Comparison of ENCODE assay signal across 20 cellular contexts in genomic region chr11:129852125-129852740, GRCh38. TPM values are rescaled to one million over a fixed set of nuclear protein-coding genes. Genes with fewer than 3 reads are reported as not detected.
DNase-seq lines count a peak whose midpoint lies in the region; ATAC-seq and TF ChIP-seq lines count a peak whose summit lies in the region.
"Had no signal": no experiment of that assay in that cellular context is flagged by ENCODE, and none has a peak within 500 bp of the region (broad histone marks: within the 10 kb centered on the region; RNA-seq: fewer than 3 reads in every experiment).

No MANE protein-coding gene starts in this region.

- H3K27ac Mint-ChIP-seq in activated CD8-positive, alpha-beta T cell treated with anti-CD3 and anti-CD28 coated beads, Interleukin-2, amount 10 ng/mL, durations not matched to agents 7 days and 5 days, result peak overlapping the region; percentile 1
- H3K27ac Mint-ChIP-seq in activated CD8-positive, alpha-beta T cell treated with anti-CD3 and anti-CD28 coated beads for 36 hours, result no peak overlapping the region
- H3K27ac Mint-ChIP-seq in T-cell, result peak overlapping the region; percentile 99 to 100
- peak overlapping the region in 8 of 10 donors; percentile 91 to 99 (median 98) for H3K27ac Mint-ChIP-seq in naive thymus-derived CD8-positive, alpha-beta T cell
- no peak overlapping the region for H3K27ac Mint-ChIP-seq in activated CD4-positive, alpha-beta memory T cell treated with anti-CD3 and anti-CD28 coated beads, Interleukin-2, amount 10 ng/mL, durations not matched to agents 7 days and 5 days

- CTCF ChIA-PET in activated CD8-positive, alpha-beta T cell treated with anti-CD3 and anti-CD28 coated beads, Interleukin-2, amount 10 ng/mL, durations not matched to agents 7 days and 5 days (lab: Charles Lee), result interaction anchor here (0.6 to 0.7 kb wide), 2 partner anchors 29 to 37 kb away, joined by 3 read pairs; no protein-coding TSS in a partner anchor
- CTCF ChIA-PET in activated CD8-positive, alpha-beta T cell treated with anti-CD3 and anti-CD28 coated beads for 36 hours (lab: Charles Lee), result no interaction called here
- CTCF ChIA-PET in T-cell (lab: Charles Lee), result no interaction called here
- CTCF ChIA-PET in activated CD4-positive, alpha-beta memory T cell treated with anti-CD3 and anti-CD28 coated beads, Interleukin-2, amount 10 ng/mL, durations not matched to agents 7 days and 5 days (lab: Charles Lee), result interaction anchor here (1.6 kb wide), 1 partner anchor 42 kb away, joined by 3 read pairs; no protein-coding TSS in a partner anchor

- no peaks in the 10 kb centered on the region for H3K36me3 Mint-ChIP-seq in activated CD8-positive, alpha-beta T cell treated with anti-CD3 and anti-CD28 coated beads, Interleukin-2, amount 10 ng/mL, durations not matched to agents 7 days and 5 days (ENCODE audit: low read depth)
- no peaks in the 10 kb centered on the region for H3K36me3 Mint-ChIP-seq in activated CD8-positive, alpha-beta T cell treated with anti-CD3 and anti-CD28 coated beads for 36 hours (ENCODE audit: low read depth)
- H3K36me3 Mint-ChIP-seq in T-cell, result peaks cover 32% of the 10 kb centered on the region
- H3K36me3 Mint-ChIP-seq in naive thymus-derived CD8-positive, alpha-beta T cell, result no peaks in the 10 kb centered on the region
- H3K36me3 Mint-ChIP-seq in activated CD4-positive, alpha-beta memory T cell treated with anti-CD3 and anti-CD28 coated beads, Interleukin-2, amount 10 ng/mL, durations not matched to agents 7 days and 5 days (ENCODE audit: low read depth), result peaks cover 4% of the 10 kb centered on the region
- H3K36me3 Mint-ChIP-seq: activated naive CD4-positive, alpha-beta T cell treated with anti-CD3 and anti-CD28 coated beads, Interleukin-2, amount 50 U/mL, for 72 hours had no signal

- TF ChIP-seq CTCF in activated CD8-positive, alpha-beta T cell treated with anti-CD3 and anti-CD28 coated beads for 36 hours (IDR thresholded peaks at IDR 0.05), result no peak

- H3K27me3 Mint-ChIP-seq in activated CD8-positive, alpha-beta T cell treated with anti-CD3 and anti-CD28 coated beads, Interleukin-2, amount 10 ng/mL, durations not matched to agents 7 days and 5 days (ENCODE audit: low read depth), result peaks cover 2% of the 10 kb centered on the region
- no peaks in the 10 kb centered on the region for H3K27me3 Mint-ChIP-seq in activated CD8-positive, alpha-beta T cell treated with anti-CD3 and anti-CD28 coated beads for 36 hours
- no peaks in the 10 kb centered on the region for H3K27me3 Mint-ChIP-seq in T-cell
- no peaks in the 10 kb centered on the region for H3K27me3 Mint-ChIP-seq in naive thymus-derived CD8-positive, alpha-beta T cell
- no peaks in the 10 kb centered on the region for H3K27me3 Mint-ChIP-seq in activated CD4-positive, alpha-beta memory T cell treated with anti-CD3 and anti-CD28 coated beads, Interleukin-2, amount 10 ng/mL, durations not matched to agents 7 days and 5 days

- peaks cover 25% of the 10 kb centered on the region for H3K4me1 Mint-ChIP-seq in activated CD8-positive, alpha-beta T cell treated with anti-CD3 and anti-CD28 coated beads, Interleukin-2, amount 10 ng/mL, durations not matched to agents 7 days and 5 days (ENCODE audit: low read depth)
- H3K4me1 Mint-ChIP-seq in activated CD8-positive, alpha-beta T cell treated with anti-CD3 and anti-CD28 coated beads for 36 hours (ENCODE audit: low read depth), result peaks cover 27% of the 10 kb centered on the region
- H3K4me1 Mint-ChIP-seq in T-cell, result peaks cover 35 to 51% (median 40%) of the 10 kb centered on the region in 3 donors
- peaks cover 14 to 33% (median 27%) of the 10 kb centered on the region in 4 donors for H3K4me1 Mint-ChIP-seq in naive thymus-derived CD8-positive, alpha-beta T cell
- peaks cover 34% of the 10 kb centered on the region for H3K4me1 Mint-ChIP-seq in activated CD4-positive, alpha-beta memory T cell treated with anti-CD3 and anti-CD28 coated beads, Interleukin-2, amount 10 ng/mL, durations not matched to agents 7 days and 5 days

- H3K4me3 Mint-ChIP-seq in activated CD8-positive, alpha-beta T cell treated with anti-CD3 and anti-CD28 coated beads, Interleukin-2, amount 10 ng/mL, durations not matched to agents 7 days and 5 days, result no peak overlapping the region
- H3K4me3 Mint-ChIP-seq in activated CD8-positive, alpha-beta T cell treated with anti-CD3 and anti-CD28 coated beads for 36 hours, result no peak overlapping the region
- peak overlapping the region in 1 of 3 donors; percentile 66 for H3K4me3 Mint-ChIP-seq in T-cell
- peak overlapping the region in 3 of 10 donors; percentile 18 to 71 (median 51) for H3K4me3 Mint-ChIP-seq in naive thymus-derived CD8-positive, alpha-beta T cell
- H3K4me3 Mint-ChIP-seq in activated CD4-positive, alpha-beta memory T cell treated with anti-CD3 and anti-CD28 coated beads, Interleukin-2, amount 10 ng/mL, durations not matched to agents 7 days and 5 days, result no peak overlapping the region

- H3K9me3 Mint-ChIP-seq in activated CD8-positive, alpha-beta T cell treated with anti-CD3 and anti-CD28 coated beads, Interleukin-2, amount 10 ng/mL, durations not matched to agents 7 days and 5 days (ENCODE audit: insufficient read depth), result no peaks in the 10 kb centered on the region
- no peaks in the 10 kb centered on the region for H3K9me3 Mint-ChIP-seq in activated CD8-positive, alpha-beta T cell treated with anti-CD3 and anti-CD28 coated beads for 36 hours
- no peaks in the 10 kb centered on the region for H3K9me3 Mint-ChIP-seq in T-cell
- no peaks in the 10 kb centered on the region for H3K9me3 Mint-ChIP-seq in naive thymus-derived CD8-positive, alpha-beta T cell
- no peaks in the 10 kb centered on the region for H3K9me3 Mint-ChIP-seq in activated CD4-positive, alpha-beta memory T cell treated with anti-CD3 and anti-CD28 coated beads, Interleukin-2, amount 10 ng/mL, durations not matched to agents 7 days and 5 days
- H3K9me3 Mint-ChIP-seq: activated naive CD4-positive, alpha-beta T cell treated with anti-CD3 and anti-CD28 coated beads, Interleukin-2, amount 50 U/mL, for 72 hours had no signal

- no peak for DNase-seq in activated CD8-positive, alpha-beta T cell treated with anti-CD3 and anti-CD28 coated beads, Interleukin-2, amount 10 ng/mL, durations not matched to agents 7 days and 5 days
- no peak for DNase-seq in activated CD8-positive, alpha-beta T cell treated with anti-CD3 and anti-CD28 coated beads for 36 hours
- DNase-seq in GM04504 (ENCODE audit: low read depth) (peak; percentile 12), T-cell (no peak), hippocampal formation (lab: John Stamatoyannopoulos, UW) (no peak), H4 (ENCODE audit: low spot score) (no peak)
- DNase-seq in naive thymus-derived CD8-positive, alpha-beta T cell, result no peak
- DNase-seq in activated CD4-positive, alpha-beta memory T cell treated with anti-CD3 and anti-CD28 coated beads, Interleukin-2, amount 10 ng/mL, durations not matched to agents 7 days and 5 days, result no peak
- DNase-seq: heart left ventricle, lower lobe of right lung, NCI-H1436 treated with DMSO at 0.1 percent for 48 hours, NCI-H2171 treated with DMSO at 0.1 percent for 48 hours, NCI-H774, nucleus accumbens, Peyer's patch, retina, testis had no signal

- intact Hi-C loops in activated CD8-positive, alpha-beta T cell treated with anti-CD3 and anti-CD28 coated beads for 36 hours (cut with micrococcal nuclease), result no loop called here

- POLR2A ChIA-PET in activated CD8-positive, alpha-beta T cell treated with anti-CD3 and anti-CD28 coated beads, Interleukin-2, amount 10 ng/mL, durations not matched to agents 7 days and 5 days (lab: Charles Lee), result no interaction called here
- POLR2A ChIA-PET in activated CD8-positive, alpha-beta T cell treated with anti-CD3 and anti-CD28 coated beads for 36 hours (lab: Charles Lee), result no interaction called here
- POLR2A ChIA-PET in T-cell (lab: Charles Lee), result interaction anchor here in 1 of 2 donors (0.8 kb wide), 1 partner anchor 218 kb away, joined by 4 read pairs; the partner anchor contains the start of gene APLP2
- POLR2A ChIA-PET in naive thymus-derived CD8-positive, alpha-beta T cell (lab: Charles Lee), result interaction anchor here (3.2 kb wide), 1 partner anchor 49 kb away, joined by 29 read pairs; no protein-coding TSS in a partner anchor
- POLR2A ChIA-PET in activated CD4-positive, alpha-beta memory T cell treated with anti-CD3 and anti-CD28 coated beads, Interleukin-2, amount 10 ng/mL, durations not matched to agents 7 days and 5 days (lab: Charles Lee), result no interaction called here

- ATAC-seq in activated CD8-positive, alpha-beta T cell treated with anti-CD3 and anti-CD28 coated beads, Interleukin-2, amount 10 ng/mL, durations not matched to agents 7 days and 5 days, result no peak
- no peak for ATAC-seq in activated CD8-positive, alpha-beta T cell treated with anti-CD3 and anti-CD28 coated beads for 36 hours
- no peak for ATAC-seq in T-cell (replicated peaks in 1 of 4)
- ATAC-seq in naive thymus-derived CD8-positive, alpha-beta T cell, result no peak
- ATAC-seq: activated naive CD4-positive, alpha-beta T cell treated with anti-CD3 and anti-CD28 coated beads, Interleukin-2, amount 50 U/mL, for 72 hours; heart left ventricle; lower lobe of right lung had no signal

RNA-seq across cellular contexts. Expression of gene TMEM45B, which starts 36.6 kb away (rescaled TPM):
- not detected for total RNA-seq in activated CD8-positive, alpha-beta T cell treated with anti-CD3 and anti-CD28 coated beads, Interleukin-2, amount 10 ng/mL, durations not matched to agents 7 days and 5 days
- total RNA-seq in activated CD8-positive, alpha-beta T cell treated with anti-CD3 and anti-CD28 coated beads for 36 hours, result under 1 TPM; 0.47 to 0.49 TPM
- 10 to 100 TPM in 3 of 5 donors, 1 to 10 TPM in 2; 1.4 to 22.7 (median 14.3) TPM for total RNA-seq in T-cell
- total RNA-seq in naive thymus-derived CD8-positive, alpha-beta T cell, result 1 to 10 TPM; 4.7 to 6.1 TPM
- polyA plus RNA-seq in naive thymus-derived CD8-positive, alpha-beta T cell, result 1 to 10 TPM in 2 of 3 donors, under 1 TPM in 1; 0.96 to 1.7 (median 1.1) TPM
- not detected in 2 replicates for total RNA-seq in H4 (2014; rRNA removed; shearing (Covaris generic))
- 1 to 10 TPM; 3.1 to 3.3 TPM for total RNA-seq in activated CD4-positive, alpha-beta memory T cell treated with anti-CD3 and anti-CD28 coated beads, Interleukin-2, amount 10 ng/mL, durations not matched to agents 7 days and 5 days
- total RNA-seq: heart left ventricle, HT1080, LHCN-M2 had no signal

RNA-seq across cellular contexts. Expression of gene NFRKB, which starts 43.1 kb away (rescaled TPM):
- total RNA-seq in activated CD8-positive, alpha-beta T cell treated with anti-CD3 and anti-CD28 coated beads, Interleukin-2, amount 10 ng/mL, durations not matched to agents 7 days and 5 days, result 10 to 100 TPM; 32.5 to 35.5 TPM
- total RNA-seq in activated CD8-positive, alpha-beta T cell treated with anti-CD3 and anti-CD28 coated beads for 36 hours, result 10 to 100 TPM; 35.2 to 36.6 TPM
- total RNA-seq in T-cell, result 10 to 100 TPM; 49.7 to 83.9 (median 65.9) TPM
- total RNA-seq in naive thymus-derived CD8-positive, alpha-beta T cell, result 10 to 100 TPM; 60.1 to 61.4 TPM
- 10 to 100 TPM; 16.9 to 21.9 (median 17.6) TPM for polyA plus RNA-seq in naive thymus-derived CD8-positive, alpha-beta T cell
- total RNA-seq in H4 (2014; rRNA removed; shearing (Covaris generic)), result 15.1 and 30.7 TPM in 2 replicates
- 10 to 100 TPM; 39.2 to 44.9 TPM for total RNA-seq in activated CD4-positive, alpha-beta memory T cell treated with anti-CD3 and anti-CD28 coated beads, Interleukin-2, amount 10 ng/mL, durations not matched to agents 7 days and 5 days

Comparison
In these comparisons a context has a peak if more than half of its experiments do, and no peak if none do; other contexts are left out.
1. H3K27ac Mint-ChIP-seq: peak in activated CD8-positive, alpha-beta T cell treated with anti-CD3 and anti-CD28 coated beads, Interleukin-2, amount 10 ng/mL, durations not matched to agents 7 days and 5 days (single experiment), T-cell (2 of 2) and naive thymus-derived CD8-positive, alpha-beta T cell (8 of 10); none in activated CD8-positive, alpha-beta T cell treated with anti-CD3 and anti-CD28 coated beads for 36 hours (single experiment) and activated CD4-positive, alpha-beta memory T cell treated with anti-CD3 and anti-CD28 coated beads, Interleukin-2, amount 10 ng/mL, durations not matched to agents 7 days and 5 days (single experiment).
2. CTCF ChIA-PET loops: an anchor here in activated CD8-positive, alpha-beta T cell treated with anti-CD3 and anti-CD28 coated beads, Interleukin-2, amount 10 ng/mL, durations not matched to agents 7 days and 5 days (0.6 to 0.7 kb wide) and activated CD4-positive, alpha-beta memory T cell treated with anti-CD3 and anti-CD28 coated beads, Interleukin-2, amount 10 ng/mL, durations not matched to agents 7 days and 5 days (1.6 kb wide); none called in activated CD8-positive, alpha-beta T cell treated with anti-CD3 and anti-CD28 coated beads for 36 hours and T-cell.